Comparison of ENCODE assay signal across 8 cellular contexts in the genomic region with DNA sequence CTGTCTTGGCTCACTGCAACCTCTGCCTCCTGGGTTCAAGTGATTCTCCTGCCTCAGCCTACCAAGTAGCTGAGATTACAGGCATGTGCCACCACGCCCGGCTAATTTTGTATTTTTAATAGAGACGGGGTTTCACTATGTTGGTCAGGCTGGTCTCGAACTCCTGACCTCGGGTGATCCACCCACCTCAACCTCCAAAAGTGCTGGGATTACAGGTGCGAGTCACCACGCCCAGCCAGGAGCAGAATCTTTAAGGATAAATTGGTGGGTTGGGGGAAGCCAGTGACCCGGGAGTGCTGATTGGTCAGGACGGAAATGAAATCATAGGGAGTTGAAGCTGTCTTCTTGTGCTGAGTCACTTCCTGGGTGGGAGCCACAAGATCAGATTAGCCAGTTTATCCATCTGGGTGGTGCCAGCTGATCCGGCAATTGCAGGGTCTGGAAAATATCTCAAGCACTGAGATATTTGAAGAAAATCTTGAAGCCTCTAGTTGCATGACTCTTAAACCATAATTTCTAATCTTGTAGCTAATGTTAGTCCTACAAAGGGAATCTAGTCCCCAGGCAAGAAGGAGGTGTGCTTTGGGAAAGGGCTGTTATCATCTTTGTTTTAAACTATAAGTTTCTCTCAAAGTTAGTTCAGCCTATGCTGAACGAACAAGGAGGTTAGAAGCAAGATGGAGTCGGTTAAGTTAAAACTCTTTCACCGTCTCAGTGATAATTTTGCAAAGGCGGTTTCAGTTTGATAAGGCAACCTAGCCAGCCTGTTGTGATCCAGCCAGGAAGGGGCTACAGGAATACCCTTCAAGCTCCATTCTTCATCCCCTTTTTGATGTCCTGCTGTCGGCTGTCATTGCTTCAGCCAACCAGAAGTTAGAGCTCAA. TPM values are rescaled to one million over a fixed set of nuclear protein-coding genes. Genes with fewer than 3 reads are reported as not detected.
DNase-seq lines count a peak whose midpoint lies in the region; ATAC-seq and TF ChIP-seq lines count a peak whose summit lies in the region.
"Not testable (repeated sequence)": the region's sequence is repeated elsewhere in the genome, so short reads cannot be mapped to it uniquely, and the experiment has no call there.

No MANE protein-coding gene starts in this region.

- not testable (repeated sequence) for H3K36me3 ChIP-seq in ACC112 (ENCODE audit: insufficient read depth, low read length); OCI-LY7 (ENCODE audit: insufficient read depth, low read length); esophagus (ENCODE audit: control insufficient read depth in 2 of 2, insufficient read depth in 2 of 2, low read length in 1 of 2); lung (ENCODE audit: control insufficient read depth in 2 of 2, insufficient read depth in 2 of 2, low read length in 2 of 2)

- DNase-seq in HCEC 1CT (peak; percentile 57), amniotic epithelial cell (ENCODE audit: low read depth) (peak; percentile 88)
- not testable (repeated sequence) for DNase-seq in OCI-LY7 (ENCODE audit: low spot score); lung (ENCODE audit: low spot score)
- peak; percentile 53 for DNase-seq in activated CD4-positive, alpha-beta T cell treated with anti-CD3 and anti-CD28 coated beads for 48 hours
- peak; percentile 50 for DNase-seq in stimulated activated CD8-positive, alpha-beta memory T cell treated with anti-CD3 and anti-CD28 coated beads, Interleukin-4, amount 100 ng/mL, for 48 hours

- H3K4me1 ChIP-seq in ACC112 (ENCODE audit: control insufficient read depth, insufficient read depth, low read length, unreplicated experiment) (peaks cover 34% of the 10 kb centered on the region), OCI-LY7 (ENCODE audit: insufficient read depth, low read length, poor library complexity, severe bottlenecking) (peaks cover 32% of the 10 kb centered on the region)
- not testable (repeated sequence) for H3K4me1 ChIP-seq in esophagus (ENCODE audit: control insufficient read depth in 2 of 2, insufficient read depth in 2 of 2, low read length in 1 of 2); lung (ENCODE audit: control insufficient read depth in 2 of 2, insufficient read depth in 2 of 2, low read length in 2 of 2)

- ATAC-seq in lung (ENCODE audit: insufficient read depth, low FRiP score): not testable (repeated sequence)

- peak overlapping the region; percentile 93 for H3K27ac ChIP-seq in ACC112 (ENCODE audit: low read depth, low read length)
- not testable (repeated sequence) for H3K27ac ChIP-seq in OCI-LY7 (ENCODE audit: low read depth, low read length, poor library complexity, severe bottlenecking)
- peak overlapping the region; percentile 93 to 94 for H3K27ac ChIP-seq in esophagus (ENCODE audit: low read depth in 2 of 2, low read length in 1 of 2)
- H3K27ac ChIP-seq in lung (ENCODE audit: low read depth in 1 of 2, low read length in 1 of 2): peak overlapping the region; percentile 80 to 92

- not testable (repeated sequence) for H3K9me3 ChIP-seq in OCI-LY7 (ENCODE audit: low read length); esophagus (ENCODE audit: control insufficient read depth in 2 of 2, insufficient read depth in 1 of 2, low read depth in 1 of 2, low read length in 1 of 2); lung (ENCODE audit: control insufficient read depth in 2 of 2, insufficient read depth in 1 of 2, low read length in 1 of 2)

- peak overlapping the region; percentile 31; the same call in 1 of the 2 replicates for H3K4me2 ChIP-seq in OCI-LY7 (ENCODE audit: low read length)

- POLR2A ChIA-PET in OCI-LY7 (lab: Charles Lee): interaction anchor here (0.6 to 4.6 kb wide), 5 partner anchors 11 to 329 kb away, joined by 3 to 47 read pairs (median 5); no protein-coding TSS in a partner anchor

- not testable (repeated sequence) for H3K4me3 ChIP-seq in ACC112 (ENCODE audit: low read depth, low read length); OCI-LY7 (ENCODE audit: low read depth, low read length, poor library complexity, severe bottlenecking); esophagus (ENCODE audit: low read depth in 1 of 2, low read length in 2 of 2); lung

- not testable (repeated sequence) for TF ChIP-seq CTCF in OCI-LY7 (conservative IDR thresholded peaks at IDR 0.05; ENCODE audit: low read length); lung (IDR thresholded peaks at IDR 0.05; ENCODE audit: control extremely low read depth, extremely low read depth)

- H3K9me2 ChIP-seq in OCI-LY7 (ENCODE audit: insufficient read depth, low read length): not testable (repeated sequence)

- intact Hi-C loops in OCI-LY7 (cut with micrococcal nuclease; ENCODE audit: unreplicated experiment): not testable (repeated sequence)

- CTCF ChIA-PET in OCI-LY7 (lab: Charles Lee; ENCODE audit: unreplicated experiment): not testable (repeated sequence)

- BruUV-seq in OCI-LY7 (replicated peaks; lab: Mats Ljungman, UMichigan): not testable (repeated sequence)

- not testable (repeated sequence) for H3K27me3 ChIP-seq in ACC112 (ENCODE audit: insufficient read depth, low read length); esophagus (ENCODE audit: control insufficient read depth in 1 of 2, insufficient read depth in 2 of 2, low read length in 2 of 2); lung (ENCODE audit: control insufficient read depth, insufficient read depth)

- not testable (repeated sequence) for H3K79me2 ChIP-seq in ACC112 (ENCODE audit: control insufficient read depth, insufficient read depth, low read length, unreplicated experiment); OCI-LY7 (ENCODE audit: insufficient read depth, low read depth, low read length)

- 74 to 79% methylated on average over 15 of the region's 15 CpGs for WGBS in esophagus, 2 donors
- WGBS in lung, 2 donors: 80 to 88% methylated on average over 15 of the region's 15 CpGs

- peak overlapping the region; percentile 33 for H2AFZ ChIP-seq in ACC112 (ENCODE audit: low read length, unreplicated experiment)
- H2AFZ ChIP-seq in OCI-LY7 (ENCODE audit: low read length): peak overlapping the region; percentile 77

- H4K20me1 ChIP-seq in OCI-LY7 (ENCODE audit: insufficient read depth, low read length): not testable (repeated sequence)

RNA-seq across cellular contexts. Expression of gene AMN1, which starts 5.0 kb away (rescaled TPM):
- 14.1 and 20.1 TPM in 2 replicates for total RNA-seq in OCI-LY7 (2014; rRNA removed; shearing (Covaris generic))
- 12.6 and 15.2 TPM in 2 replicates for total RNA-seq in OCI-LY7 (2022)
- 1 to 10 TPM; 4.4 to 4.7 TPM for polyA plus RNA-seq in esophagus
- total RNA-seq in lung: 10 to 100 TPM in 1 of 2 donors, 1 to 10 TPM in 1; 5.7 to 20.0 TPM
- 10 to 100 TPM in 1 of 2 donors, 1 to 10 TPM in 1; 8.4 to 14.3 TPM for polyA plus RNA-seq in lung
